8 cellular contexts compared by ENCODE assay signal in genomic region chr11:130023204-130023603, GRCh38. TPM values are rescaled to one million over a fixed set of nuclear protein-coding genes. Genes with fewer than 3 reads are reported as not detected.
DNase-seq lines count a peak whose midpoint lies in the region; ATAC-seq and TF ChIP-seq lines count a peak whose summit lies in the region.

No MANE protein-coding gene starts in this region.

- H3K27me3 Mint-ChIP-seq in glutamatergic neuron (ENCODE audit: unreplicated experiment), result no peaks in the 10 kb centered on the region

- H3K4me3 ChIP-seq in fibroblast of pulmonary artery (replicated peaks; ENCODE audit: low read depth, low read length), result no peak overlapping the region
- no peak overlapping the region for H3K4me3 ChIP-seq in effector memory CD4-positive, alpha-beta T cell (ENCODE audit: insufficient read depth, low read depth, low read length, poor library complexity, severe bottlenecking)

- H3K27me3 ChIP-seq in effector memory CD4-positive, alpha-beta T cell (replicated peaks; ENCODE audit: control insufficient read depth, insufficient read depth, low read length, poor library complexity, severe bottlenecking), result no peaks in the 10 kb centered on the region

- H3K4me1 Mint-ChIP-seq in glutamatergic neuron (ENCODE audit: low read depth, unreplicated experiment), result peaks cover 4% of the 10 kb centered on the region

- H3K4me3 Mint-ChIP-seq in glutamatergic neuron (ENCODE audit: unreplicated experiment), result no peak overlapping the region

- H3K27ac Mint-ChIP-seq in glutamatergic neuron (ENCODE audit: unreplicated experiment), result no peak overlapping the region

- no peak overlapping the region for H3K27ac ChIP-seq in effector memory CD4-positive, alpha-beta T cell (ENCODE audit: insufficient read depth, low read length, poor library complexity, severe bottlenecking)

- TF ChIP-seq CTCF in fibroblast of pulmonary artery (IDR thresholded peaks at IDR 0.05; ENCODE audit: low read length, missing control alignments), result no peak
- no peak for TF ChIP-seq CTCF in glutamatergic neuron (IDR thresholded peaks at IDR 0.05; ENCODE audit: partially characterized antibody, unreplicated experiment)

- H3K36me3 ChIP-seq in effector memory CD4-positive, alpha-beta T cell (ENCODE audit: control insufficient read depth, insufficient read depth, low read length), result no peaks in the 10 kb centered on the region

- H3K9me3 Mint-ChIP-seq in glutamatergic neuron (ENCODE audit: unreplicated experiment), result no peaks in the 10 kb centered on the region

- peak; percentile 7; the same call in 1 of the 2 replicates for TF ChIP-seq RAD21 in Ishikawa (IDR thresholded peaks at IDR 0.05; ENCODE audit: low read depth)

- H3K4me1 ChIP-seq in effector memory CD4-positive, alpha-beta T cell (ENCODE audit: control insufficient read depth, insufficient read depth, low read length, poor library complexity, severe bottlenecking), result no peaks in the 10 kb centered on the region

- DNase-seq in ELR (ENCODE audit: low read depth), result peak; percentile 90
- DNase-seq in fibroblast of pulmonary artery (ENCODE audit: low read depth), result peak; percentile 59
- DNase-seq in glutamatergic neuron, result no peak
- no peak for DNase-seq in hippocampal formation (lab: John Stamatoyannopoulos, UW)
- DNase-seq in effector memory CD4-positive, alpha-beta T cell, result no peak
- no peak for DNase-seq in amniotic stem cell (lab: John Stamatoyannopoulos, UW)

- H3K9me3 ChIP-seq in effector memory CD4-positive, alpha-beta T cell (ENCODE audit: control insufficient read depth, low read length), result no peaks in the 10 kb centered on the region

- ATAC-seq in GM21723 (IDR thresholded peaks at IDR 0.05; ENCODE audit: unreplicated experiment), result peak; percentile 95

- TF ChIP-seq EP300 in Ishikawa (IDR thresholded peaks at IDR 0.05; ENCODE audit: borderline replicate concordance), result peak; percentile 96

- no peaks in the 10 kb centered on the region for H3K36me3 Mint-ChIP-seq in glutamatergic neuron (ENCODE audit: unreplicated experiment)

TF ChIP-seq in Ishikawa, 13 proteins besides CTCF, POLR2A, EP300 and RAD21:
- TF ChIP-seq EGR1 (IDR thresholded peaks at IDR 0.05) (no peak), MAX (IDR thresholded peaks at IDR 0.05) (peak; percentile 71; the same call in 1 of the 2 replicates), USF1 (IDR thresholded peaks at IDR 0.05) (no peak), CREB1 (IDR thresholded peaks at IDR 0.05; ENCODE audit: low read depth) (no peak), YY1 (IDR thresholded peaks at IDR 0.05; ENCODE audit: low read depth) (peak; percentile 57; the same call in 1 of the 2 replicates), TCF12 (IDR thresholded peaks at IDR 0.05; ENCODE audit: low read depth) (peak; percentile 95), REST (IDR thresholded peaks at IDR 0.05; ENCODE audit: low read depth) (no peak), ZBTB7A (IDR thresholded peaks at IDR 0.05; ENCODE audit: low read depth) (no peak), CEBPB (IDR thresholded peaks at IDR 0.05) (no peak; the same call in 1 of the 2 replicates), FOXM1 (IDR thresholded peaks at IDR 0.05; ENCODE audit: borderline replicate concordance, low read depth) (peak; percentile 78), TEAD4 (IDR thresholded peaks at IDR 0.05) (peak; percentile 94), NFIC (IDR thresholded peaks at IDR 0.05) (peak; percentile 94), TAF1 (IDR thresholded peaks at IDR 0.05; ENCODE audit: low read depth) (no peak)

RNA-seq across cellular contexts. Expression of gene PRDM10, which starts 20.6 kb away (rescaled TPM):
- total RNA-seq in glutamatergic neuron (ENCODE audit: unreplicated experiment), result 19.8 TPM

RNA-seq across cellular contexts. Expression of gene APLP2, which starts 46.5 kb away (rescaled TPM):
- total RNA-seq in glutamatergic neuron (ENCODE audit: unreplicated experiment), result 183 TPM

Comparison
In these comparisons a context has a peak if more than half of its experiments do, and no peak if none do; other contexts are left out.
1. DNase-seq: peak in ELR (single experiment) and fibroblast of pulmonary artery (single experiment); none in glutamatergic neuron (single experiment), hippocampal formation (0 of 2), effector memory CD4-positive, alpha-beta T cell (0 of 3) and amniotic stem cell (single experiment).